In genomic region chr3:185659942-185660921, GRCh38 we compare ENCODE assay signal across 8 cellular contexts.
DNase-seq lines count a peak whose midpoint lies in the region; ATAC-seq and TF ChIP-seq lines count a peak whose summit lies in the region.

No MANE protein-coding gene starts in this region.

- H3K9me3 ChIP-seq in Karpas-422 (ENCODE audit: low read length), result no peaks in the 10 kb centered on the region

- DNase-seq in ACHN (peak; percentile 75), Karpas-422 (peak; percentile 94), OCI-M2 (lab: John Stamatoyannopoulos, UW; ENCODE audit: unreplicated experiment) (peak; percentile 9), fibroblast of gingiva (ENCODE audit: low read depth) (peak; percentile 78), natural killer cell (peak; percentile 67)
- DNase-seq in activated T-cell treated with anti-CD3 and anti-CD28 coated beads, Interleukin-2, amount 50 U/mL, for 24 hours, result peak; percentile 72
- DNase-seq in stimulated activated effector memory CD8-positive, alpha-beta T cell treated with anti-CD3 and anti-CD28 coated beads, Interleukin-12 subunit alpha, Interleukin-12 subunit beta, amount 100 ng/mL, for 72 hours (ENCODE audit: low spot score in 2 of 2), result peak; percentile 63 to 79

- intact Hi-C loops in natural killer cell (cut with micrococcal nuclease), result loop anchor here (1.0 to 10.0 kb wide), 2 partner anchors 108 to 275 kb away; partner anchors contain the start of gene TRA2B

- H3K27me3 Mint-ChIP-seq in activated T-cell treated with anti-CD3 and anti-CD28 coated beads, Interleukin-2, amount 50 U/mL, for 24 hours, result peaks cover 27% of the 10 kb centered on the region
- peaks cover 9 to 10% of the 10 kb centered on the region in 2 donors for H3K27me3 Mint-ChIP-seq in natural killer cell (ENCODE audit: low read depth in 2 of 2)

- H4K20me1 ChIP-seq in Karpas-422 (ENCODE audit: insufficient read depth, low read depth, low read length), result no peaks in the 10 kb centered on the region

- no peaks in the 10 kb centered on the region for H3K4me1 ChIP-seq in Karpas-422 (ENCODE audit: low read length)

- H3K27ac Mint-ChIP-seq in activated T-cell treated with anti-CD3 and anti-CD28 coated beads, Interleukin-2, amount 50 U/mL, for 24 hours, result no peak overlapping the region
- H3K27ac Mint-ChIP-seq in natural killer cell, result peak overlapping the region; percentile 21 to 40
- no peak overlapping the region for H3K27ac Mint-ChIP-seq in stimulated activated effector memory CD8-positive, alpha-beta T cell treated with anti-CD3 and anti-CD28 coated beads, Interleukin-12 subunit alpha, Interleukin-12 subunit beta, amount 100 ng/mL, for 72 hours

- TF ChIP-seq CTCF in natural killer cell (IDR thresholded peaks at IDR 0.05), result peak; percentile 95

- H3K9me3 Mint-ChIP-seq in activated T-cell treated with anti-CD3 and anti-CD28 coated beads, Interleukin-2, amount 50 U/mL, for 24 hours, result no peaks in the 10 kb centered on the region
- H3K9me3 Mint-ChIP-seq in natural killer cell, result no peaks in the 10 kb centered on the region
- no peaks in the 10 kb centered on the region for H3K9me3 Mint-ChIP-seq in stimulated activated effector memory CD8-positive, alpha-beta T cell treated with anti-CD3 and anti-CD28 coated beads, Interleukin-12 subunit alpha, Interleukin-12 subunit beta, amount 100 ng/mL, for 72 hours

- no peak overlapping the region for H3K9ac ChIP-seq in Karpas-422 (ENCODE audit: low read length)

- H3K36me3 ChIP-seq in Karpas-422 (ENCODE audit: insufficient read depth, low read length), result no peaks in the 10 kb centered on the region

- no peak overlapping the region for H3K4me3 ChIP-seq in Karpas-422 (ENCODE audit: low read length)

- H3K4me1 Mint-ChIP-seq in activated T-cell treated with anti-CD3 and anti-CD28 coated beads, Interleukin-2, amount 50 U/mL, for 24 hours (ENCODE audit: low read depth), result peaks cover 2% of the 10 kb centered on the region
- H3K4me1 Mint-ChIP-seq in natural killer cell, result peaks cover 20 to 39% of the 10 kb centered on the region in 2 donors
- peaks cover 20% of the 10 kb centered on the region for H3K4me1 Mint-ChIP-seq in stimulated activated effector memory CD8-positive, alpha-beta T cell treated with anti-CD3 and anti-CD28 coated beads, Interleukin-12 subunit alpha, Interleukin-12 subunit beta, amount 100 ng/mL, for 72 hours

- H3K27me3 ChIP-seq in Karpas-422 (ENCODE audit: low read length), result no peaks in the 10 kb centered on the region

- no peaks in the 10 kb centered on the region for H3K79me2 ChIP-seq in Karpas-422 (ENCODE audit: low read length)

- H2AFZ ChIP-seq in Karpas-422 (ENCODE audit: low read length), result no peak overlapping the region

- no peak overlapping the region for H3K27ac ChIP-seq in Karpas-422 (ENCODE audit: low read length)

- no peaks in the 10 kb centered on the region for H3K36me3 Mint-ChIP-seq in activated T-cell treated with anti-CD3 and anti-CD28 coated beads, Interleukin-2, amount 50 U/mL, for 24 hours (ENCODE audit: low read depth)
- H3K36me3 Mint-ChIP-seq in natural killer cell, result no peaks in the 10 kb centered on the region
- H3K36me3 Mint-ChIP-seq in stimulated activated effector memory CD8-positive, alpha-beta T cell treated with anti-CD3 and anti-CD28 coated beads, Interleukin-12 subunit alpha, Interleukin-12 subunit beta, amount 100 ng/mL, for 72 hours, result no peaks in the 10 kb centered on the region

- in situ Hi-C loops in ACHN (cut with HindIII; ENCODE audit: low pct_ligation_motif_present, low pct_unique_long_range_greater_than_20kb, low sequenced_read_pairs), result no loop called here

- H3K9me2 ChIP-seq in Karpas-422 (replicated peaks; ENCODE audit: insufficient read depth, low read length), result no peaks in the 10 kb centered on the region

- H3K4me3 Mint-ChIP-seq in activated T-cell treated with anti-CD3 and anti-CD28 coated beads, Interleukin-2, amount 50 U/mL, for 24 hours, result no peak overlapping the region
- peak overlapping the region; percentile 31 for H3K4me3 Mint-ChIP-seq in natural killer cell
- H3K4me3 Mint-ChIP-seq in stimulated activated effector memory CD8-positive, alpha-beta T cell treated with anti-CD3 and anti-CD28 coated beads, Interleukin-12 subunit alpha, Interleukin-12 subunit beta, amount 100 ng/mL, for 72 hours, result no peak overlapping the region

- peak; percentile 46 for ATAC-seq in GM18858 (IDR thresholded peaks at IDR 0.05; ENCODE audit: unreplicated experiment)
- peak; percentile 84 to 90 (median 88) for ATAC-seq in natural killer cell
- ATAC-seq in stimulated activated effector memory CD8-positive, alpha-beta T cell treated with anti-CD3 and anti-CD28 coated beads, Interleukin-12 subunit alpha, Interleukin-12 subunit beta, amount 100 ng/mL, for 72 hours, result peak; percentile 83

- H3K4me2 ChIP-seq in Karpas-422 (ENCODE audit: low read depth, low read length, poor library complexity, severe bottlenecking), result no peak overlapping the region

Comparison
In these comparisons a context has a peak if more than half of its experiments do, and no peak if none do; other contexts are left out.
1. DNase-seq: peak in every context shown above with its lines; median percentile 94 in Karpas-422; 78 in fibroblast of gingiva; 75 in ACHN; 72 in activated T-cell treated with anti-CD3 and anti-CD28 coated beads, Interleukin-2, amount 50 U/mL, for 24 hours; 71 in stimulated activated effector memory CD8-positive, alpha-beta T cell treated with anti-CD3 and anti-CD28 coated beads, Interleukin-12 subunit alpha, Interleukin-12 subunit beta, amount 100 ng/mL, for 72 hours; 67 in natural killer cell; 9 in OCI-M2.
2. H3K27ac Mint-ChIP-seq: peak in natural killer cell (2 of 2); none in activated T-cell treated with anti-CD3 and anti-CD28 coated beads, Interleukin-2, amount 50 U/mL, for 24 hours (single experiment) and stimulated activated effector memory CD8-positive, alpha-beta T cell treated with anti-CD3 and anti-CD28 coated beads, Interleukin-12 subunit alpha, Interleukin-12 subunit beta, amount 100 ng/mL, for 72 hours (single experiment).
3. Peak in every context shown above with its lines, with median percentiles within 50 percentile points of each other: ATAC-seq.